In genomic region chr6:11218477-11218826, GRCh38 we compare ENCODE assay signal across 15 cellular contexts. TPM values are rescaled to one million over a fixed set of nuclear protein-coding genes. Genes with fewer than 3 reads are reported as not detected.
DNase-seq lines count a peak whose midpoint lies in the region; ATAC-seq and TF ChIP-seq lines count a peak whose summit lies in the region.
"Had no signal": no experiment of that assay in that cellular context is flagged by ENCODE, and none has a peak within 500 bp of the region (broad histone marks: within the 10 kb centered on the region; RNA-seq: fewer than 3 reads in every experiment).

No MANE protein-coding gene starts in this region.

- DNase-seq in Calu3 (no peak), astrocyte of the hippocampus (ENCODE audit: low read depth, low spot score) (peak; percentile 3), gastrocnemius medialis (no peak), omental fat pad (ENCODE audit: low spot score) (no peak), epidermal melanocyte (ENCODE audit: insufficient read length, low spot score) (no peak), NCI-H1417 (lab: John Stamatoyannopoulos, UW) (no peak), BE2C (no peak)
- DNase-seq: activated CD8-positive, alpha-beta memory T cell treated with anti-CD3 and anti-CD28 coated beads, Interleukin-2, amount 50 U/mL, for 48 hours; CD8-positive, alpha-beta T cell; GDM1; NCI-H1417 treated with DMSO at 0.1 percent for 48 hours; NCI-H526 treated with DMSO at 0.1 percent for 48 hours; occipital lobe; stimulated activated CD4-positive, alpha-beta T cell treated with anti-CD3 and anti-CD28 coated beads, Interleukin-4, amount 100 ng/mL, for 1 hour had no signal

- H3K27me3 ChIP-seq in liver (ENCODE audit: control insufficient read depth in 4 of 4, insufficient read depth in 4 of 4, low read length in 3 of 4), result no peaks in the 10 kb centered on the region
- no peaks in the 10 kb centered on the region for H3K27me3 ChIP-seq in gastrocnemius medialis
- no peaks in the 10 kb centered on the region for H3K27me3 ChIP-seq in BE2C

- H3K4me1 ChIP-seq in liver (ENCODE audit: control insufficient read depth in 4 of 4, insufficient read depth in 4 of 4, low read length in 3 of 4) (peaks cover 0 to 25% (median 13%) of the 10 kb centered on the region in 4 donors), gastrocnemius medialis (peaks cover 33 to 55% of the 10 kb centered on the region in 2 donors), BE2C (no peaks in the 10 kb centered on the region)

- H3K9me3 Mint-ChIP-seq in Calu3 (ENCODE audit: low read depth, unreplicated experiment), result no peaks in the 10 kb centered on the region
- H3K9me3 Mint-ChIP-seq: CD8-positive, alpha-beta T cell had no signal

- peaks cover 33% of the 10 kb centered on the region for H3K36me3 Mint-ChIP-seq in Calu3 (ENCODE audit: insufficient read depth, unreplicated experiment)

- no peak for TF ChIP-seq RAD21 in liver (IDR thresholded peaks at IDR 0.05)

- intact Hi-C loops in Calu3 (cut with micrococcal nuclease; ENCODE audit: unreplicated experiment), result loop anchor here (5.0 kb wide), 5 partner anchors 46 to 214 kb away; no protein-coding TSS in a partner anchor
- intact Hi-C loops in gastrocnemius medialis (cut with DNase I; ENCODE audit: low total_unique reads), result no loop called here

- H3K9me3 ChIP-seq in liver (ENCODE audit: control insufficient read depth in 4 of 4, low read length in 3 of 4), result no peaks in the 10 kb centered on the region
- no peaks in the 10 kb centered on the region for H3K9me3 ChIP-seq in gastrocnemius medialis
- no peaks in the 10 kb centered on the region for H3K9me3 ChIP-seq in BE2C

- WGBS in liver, result 54% methylated on average over 2 of the region's 2 CpGs

- H3K4me1 Mint-ChIP-seq in Calu3 (ENCODE audit: low read depth, unreplicated experiment), result peaks cover 69% of the 10 kb centered on the region

- TF ChIP-seq POLR2A in gastrocnemius medialis (IDR thresholded peaks at IDR 0.05), result no peak

- H3K4me3 ChIP-seq in liver (ENCODE audit: low read depth in 1 of 3, low read length in 3 of 3) (no peak overlapping the region), gastrocnemius medialis (peak overlapping the region in 1 of 4 donors; percentile 9), BE2C (ENCODE audit: low read depth, low read length) (no peak overlapping the region)

- in situ Hi-C loops in gastrocnemius medialis (cut with MboI; ENCODE audit: low sequenced_read_pairs in 4 of 4), result no loop called here

- ATAC-seq in gastrocnemius medialis, result no peak
- ATAC-seq in omental fat pad (ENCODE audit: low FRiP score), result no peak
- ATAC-seq: CD8-positive, alpha-beta T cell had no signal

- H3K27ac ChIP-seq in liver (ENCODE audit: low read depth in 1 of 2, low read length in 2 of 2), result peak overlapping the region; percentile 26 to 56
- peak overlapping the region; percentile 61 to 84 (median 74) for H3K27ac ChIP-seq in gastrocnemius medialis

- no peak for TF ChIP-seq CTCF in Calu3 (IDR thresholded peaks at IDR 0.05; ENCODE audit: unreplicated experiment)
- no peak for TF ChIP-seq CTCF in liver (IDR thresholded peaks at IDR 0.05; ENCODE audit: low read depth, low read length, missing input control)
- no peak for TF ChIP-seq CTCF in gastrocnemius medialis (IDR thresholded peaks at IDR 0.05 in 4 of 5, conservative IDR thresholded peaks at IDR 0.05 in 1 of 5)
- no peak for TF ChIP-seq CTCF in omental fat pad (IDR thresholded peaks at IDR 0.05)
- TF ChIP-seq CTCF in BE2C (IDR thresholded peaks at IDR 0.05; ENCODE audit: low read depth, low read length), result no peak

- peak overlapping the region; percentile 99 for H3K27ac Mint-ChIP-seq in Calu3 (ENCODE audit: unreplicated experiment)

- CTCF ChIA-PET in Calu3 (lab: Charles Lee), result no interaction called here

- H3K4me3 Mint-ChIP-seq in Calu3 (ENCODE audit: low read depth, unreplicated experiment), result peak overlapping the region; percentile 65
- H3K4me3 Mint-ChIP-seq: CD8-positive, alpha-beta T cell had no signal

- H3K9ac ChIP-seq in liver (ENCODE audit: low read depth in 1 of 2, low read length in 2 of 2), result no peak overlapping the region

- no peaks in the 10 kb centered on the region for H3K27me3 Mint-ChIP-seq in Calu3 (ENCODE audit: unreplicated experiment)

- BruUV-seq in Calu3 (replicated peaks; lab: Mats Ljungman, UMichigan), result no TSS peak

- H3K36me3 ChIP-seq in liver (ENCODE audit: control insufficient read depth in 4 of 4, insufficient read depth in 3 of 4, low read depth in 1 of 4, low read length in 3 of 4), result no peaks in the 10 kb centered on the region
- H3K36me3 ChIP-seq in gastrocnemius medialis, result no peaks in the 10 kb centered on the region
- H3K36me3 ChIP-seq in BE2C, result no peaks in the 10 kb centered on the region

TF ChIP-seq in liver, 16 proteins besides CTCF, POLR2A, EP300 and RAD21:
- TF ChIP-seq MAX (IDR thresholded peaks at IDR 0.05), result no peak
- TF ChIP-seq HNF4A (conservative IDR thresholded peaks at IDR 0.05), result peak in 1 of 2 donors; percentile 54
- no peak for TF ChIP-seq FOXA2 (IDR thresholded peaks at IDR 0.05)
- no peak for TF ChIP-seq EGR1 (IDR thresholded peaks at IDR 0.05; ENCODE audit: low read depth in 2 of 2)
- TF ChIP-seq ZBTB33 (IDR thresholded peaks at IDR 0.05), result no peak

RNA-seq across cellular contexts. Expression of gene NEDD9, which starts 14.0 kb away (rescaled TPM):
- total RNA-seq in Calu3 (2022) (18.2 and 28.1 TPM in 2 replicates), liver (10 to 100 TPM in 1 of 2 donors, 1 to 10 TPM in 1; 7.8 to 15.7 TPM), gastrocnemius medialis (10 to 100 TPM; 19.8 to 49.4 (median 35.6) TPM), omental fat pad (100 to 1,000 TPM in 2 of 4 donors, 10 to 100 TPM in 2; 77.2 to 196 (median 106) TPM)
- 10 to 100 TPM in 1 of 2 donors, 1 to 10 TPM in 1; 7.5 to 16.8 TPM for polyA plus RNA-seq in liver
- 0.17 TPM for polyA plus RNA-seq in BE2C (2012; ENCODE audit: insufficient read depth, insufficient read length, low read depth)
